In the genomic region with DNA sequence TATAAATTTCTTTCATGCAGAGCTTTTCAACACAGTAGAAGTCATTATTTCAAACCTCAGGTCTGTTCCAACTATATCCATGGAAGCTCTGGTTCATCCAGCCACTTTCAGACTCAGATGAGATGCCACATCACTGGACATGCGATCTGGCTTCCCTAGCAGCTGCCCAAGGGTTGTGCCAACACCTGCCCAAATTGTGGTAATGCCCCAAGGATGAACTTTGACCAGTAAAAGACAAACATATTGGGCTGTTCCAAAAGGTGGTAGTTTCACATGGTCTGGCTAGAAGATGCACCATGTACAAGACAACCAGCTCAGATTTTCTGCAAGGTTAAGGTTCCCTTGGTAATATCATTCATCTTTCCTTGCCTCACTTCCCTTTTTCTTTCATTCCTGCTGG, we compare ENCODE assay signal across 25 cellular contexts.
"Had no signal": no experiment of that assay in that cellular context is flagged by ENCODE, and none has a peak within 500 bp of the region (broad histone marks: within the 10 kb centered on the region; RNA-seq: fewer than 3 reads in every experiment).

No MANE protein-coding gene starts in this region.

- FAIRE-seq: endothelial cell of umbilical vein had no signal

- H2AFZ ChIP-seq: hepatocyte had no signal

- H3K27ac ChIP-seq: coronary artery, esophagus muscularis mucosa, foreskin keratinocyte, gastroesophageal sphincter, heart left ventricle, hepatocyte, left ventricle myocardium inferior, lower lobe of right lung, ovary, testis, tibial artery had no signal

- H3K36me3 ChIP-seq: ovary had no signal

- DNase-seq: dermis blood vessel endothelial cell; effector memory CD4-positive, alpha-beta T cell; foreskin keratinocyte; heart left ventricle; left cardiac atrium; left ventricle myocardium inferior; lower lobe of right lung; natural killer cell; occipital lobe; ovary; retina; stimulated activated CD4-positive, alpha-beta T cell treated with anti-CD3 and anti-CD28 coated beads, Interleukin-2, amount 100 ng/mL, for 24 hours; stimulated activated CD4-positive, alpha-beta T cell treated with anti-CD3 and anti-CD28 coated beads, Interleukin-4, amount 100 ng/mL, for 4 hours; stimulated activated naive CD8-positive, alpha-beta T cell treated with anti-CD3 and anti-CD28 coated beads, Interleukin-15, Interleukin-2, amounts not matched to agents 100 U/mL and 50 U/mL, for 24 hours; substantia nigra; testis; tibial artery had no signal

- H3K4me1 Mint-ChIP-seq: stimulated activated memory B cell treated with anti-CD40 and anti-IgM and Interleukin-4, amounts not matched to agents 10 μg/mL and 1 μg/mL and 100 μg/mL, for 72 hours had no signal

- H3K4me3 ChIP-seq: coronary artery, esophagus muscularis mucosa, gastroesophageal sphincter, heart left ventricle, hepatocyte, left ventricle myocardium inferior, lower lobe of right lung, ovary, testis, tibial artery had no signal

- H3K9me3 Mint-ChIP-seq: natural killer cell, type B pancreatic cell had no signal

- H3K4me2 ChIP-seq: hepatocyte had no signal

- H3K27me3 ChIP-seq: esophagus muscularis mucosa, foreskin keratinocyte, gastroesophageal sphincter, heart left ventricle, hepatocyte, ovary, testis, tibial artery had no signal

- H3K27ac Mint-ChIP-seq: natural killer cell; stimulated activated memory B cell treated with anti-CD40 and anti-IgM and Interleukin-4, amounts not matched to agents 10 μg/mL and 1 μg/mL and 100 μg/mL, for 72 hours; type B pancreatic cell had no signal

- H3K4me1 ChIP-seq: gastroesophageal sphincter, left ventricle myocardium inferior, testis, tibial artery had no signal

- H3K27me3 Mint-ChIP-seq: stimulated activated memory B cell treated with anti-CD40 and anti-IgM and Interleukin-4, amounts not matched to agents 10 μg/mL and 1 μg/mL and 100 μg/mL, for 72 hours; type B pancreatic cell had no signal

- H3K4me3 Mint-ChIP-seq: natural killer cell; stimulated activated memory B cell treated with anti-CD40 and anti-IgM and Interleukin-4, amounts not matched to agents 10 μg/mL and 1 μg/mL and 100 μg/mL, for 72 hours; type B pancreatic cell had no signal

- H3K9me3 ChIP-seq: esophagus muscularis mucosa, gastroesophageal sphincter, heart left ventricle, left ventricle myocardium inferior, lower lobe of right lung, ovary, testis, tibial artery had no signal

- ATAC-seq: foreskin keratinocyte; gastroesophageal sphincter; heart left ventricle; left cardiac atrium; lower lobe of right lung; natural killer cell; sciatic nerve; stimulated activated memory B cell treated with anti-CD40 and anti-IgM and Interleukin-4, amounts not matched to agents 10 μg/mL and 1 μg/mL and 100 μg/mL, for 72 hours; stimulated activated naive CD8-positive, alpha-beta T cell treated with anti-CD3 and anti-CD28 coated beads, Interleukin-15, Interleukin-2, amounts not matched to agents 100 U/mL and 50 U/mL, for 24 hours had no signal
